In the genomic region with DNA sequence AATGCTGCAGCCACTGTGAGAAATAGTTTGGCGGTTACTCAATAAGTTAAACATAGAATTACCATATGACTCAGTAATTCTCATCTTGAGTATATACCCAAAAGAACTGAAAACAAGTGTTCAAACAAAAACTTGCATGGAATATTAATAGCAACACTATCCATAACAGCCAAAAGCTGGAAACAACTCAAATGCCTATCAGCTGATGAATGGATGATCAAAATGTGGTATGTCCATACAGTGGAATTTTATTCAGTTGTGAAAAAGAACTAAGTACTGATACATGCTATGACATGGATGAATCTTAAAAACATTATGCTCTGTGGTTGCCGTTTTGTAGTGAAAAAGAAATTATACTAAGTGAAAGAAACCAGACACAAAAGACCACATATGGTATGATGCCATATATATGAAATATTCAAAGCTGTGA, we compare ENCODE assay signal across 14 cellular contexts.
DNase-seq lines count a peak whose midpoint lies in the region; ATAC-seq and TF ChIP-seq lines count a peak whose summit lies in the region.
"Had no signal": no experiment of that assay in that cellular context is flagged by ENCODE, and none has a peak within 500 bp of the region (broad histone marks: within the 10 kb centered on the region; RNA-seq: fewer than 3 reads in every experiment).

No MANE protein-coding gene starts in this region.

- H3K9me3 Mint-ChIP-seq in activated T-helper 1 cell treated with anti-CD3 and anti-CD28 coated beads, Interleukin-12 subunit alpha, Interleukin-12 subunit beta, Interleukin-2, Interleukin-4 antibody, amounts not matched to agents 30 ng/mL and 10 ng/mL and 1 ng/mL, durations not matched to agents 14 hours and 24 hours and 36 hours, result peaks cover 9% of the 10 kb centered on the region

- no peaks in the 10 kb centered on the region for H3K27me3 Mint-ChIP-seq in activated T-helper 1 cell treated with anti-CD3 and anti-CD28 coated beads, Interleukin-12 subunit alpha, Interleukin-12 subunit beta, Interleukin-2, Interleukin-4 antibody, amounts not matched to agents 30 ng/mL and 10 ng/mL and 1 ng/mL, durations not matched to agents 14 hours and 24 hours and 36 hours (ENCODE audit: insufficient read depth)

- no peak for TF ChIP-seq CTCF in thyroid gland (IDR thresholded peaks at IDR 0.05)

- no peak overlapping the region for H3K4me2 ChIP-seq in Karpas-422 (ENCODE audit: low read depth, low read length, poor library complexity, severe bottlenecking)

- no peak for TF ChIP-seq POLR2A in thyroid gland (IDR thresholded peaks at IDR 0.05)

- ATAC-seq in GM18520 (IDR thresholded peaks at IDR 0.05; ENCODE audit: unreplicated experiment) (peak; percentile 74), GM21367 (IDR thresholded peaks at IDR 0.05; ENCODE audit: unreplicated experiment) (peak; percentile 61), HG03095 (IDR thresholded peaks at IDR 0.05; ENCODE audit: unreplicated experiment) (peak; percentile 81)

- peak overlapping the region; percentile 55 for H3K27ac Mint-ChIP-seq in activated T-helper 1 cell treated with anti-CD3 and anti-CD28 coated beads, Interleukin-12 subunit alpha, Interleukin-12 subunit beta, Interleukin-2, Interleukin-4 antibody, amounts not matched to agents 30 ng/mL and 10 ng/mL and 1 ng/mL, durations not matched to agents 14 hours and 24 hours and 36 hours

- 85 to 92% methylated on average over 2 of the region's 2 CpGs for WGBS in thyroid gland, 2 donors

- no peak overlapping the region for H3K9ac ChIP-seq in Karpas-422 (ENCODE audit: low read length)

- H3K4me1 ChIP-seq in Karpas-422 (ENCODE audit: low read length), result no peaks in the 10 kb centered on the region
- H3K4me1 ChIP-seq in thyroid gland, result peaks cover 0 to 12% of the 10 kb centered on the region in 2 donors

- H3K27me3 ChIP-seq in Karpas-422 (ENCODE audit: low read length) (no peaks in the 10 kb centered on the region), thyroid gland (no peaks in the 10 kb centered on the region)

- no peaks in the 10 kb centered on the region for H3K79me2 ChIP-seq in Karpas-422 (ENCODE audit: low read length)

- H3K36me3 ChIP-seq in Karpas-422 (ENCODE audit: insufficient read depth, low read length) (no peaks in the 10 kb centered on the region), thyroid gland (no peaks in the 10 kb centered on the region)
- H3K36me3 ChIP-seq: thoracic aorta, WERI-Rb-1 had no signal

- H3K36me3 Mint-ChIP-seq in activated T-helper 1 cell treated with anti-CD3 and anti-CD28 coated beads, Interleukin-12 subunit alpha, Interleukin-12 subunit beta, Interleukin-2, Interleukin-4 antibody, amounts not matched to agents 30 ng/mL and 10 ng/mL and 1 ng/mL, durations not matched to agents 14 hours and 24 hours and 36 hours (ENCODE audit: low read depth), result peaks cover 14% of the 10 kb centered on the region

- H2AFZ ChIP-seq in Karpas-422 (ENCODE audit: low read length), result no peak overlapping the region

- intact Hi-C loops in activated T-helper 1 cell treated with anti-CD3 and anti-CD28 coated beads, Interleukin-12 subunit alpha, Interleukin-12 subunit beta, Interleukin-2, Interleukin-4 antibody, amounts not matched to agents 30 ng/mL and 10 ng/mL and 1 ng/mL, durations not matched to agents 14 hours and 24 hours and 36 hours (cut with micrococcal nuclease), result loop anchor here (1.0 to 10.0 kb wide), 6 partner anchors 10 to 1650 kb away; partner anchors contain the start of gene HYCC1
- intact Hi-C loops in thyroid gland (cut with DNase I), result no loop called here

- H3K4me3 ChIP-seq in Karpas-422 (ENCODE audit: low read length) (no peak overlapping the region), thyroid gland (replicated peaks in 1 of 3) (no peak overlapping the region)
- H3K4me3 ChIP-seq: thoracic aorta had no signal

- DNase-seq in activated T-helper 1 cell treated with anti-CD3 and anti-CD28 coated beads, Interleukin-12 subunit alpha, Interleukin-12 subunit beta, Interleukin-2, Interleukin-4 antibody, amounts not matched to agents 30 ng/mL and 10 ng/mL and 1 ng/mL, durations not matched to agents 14 hours and 24 hours and 36 hours (ENCODE audit: low spot score), result no peak
- DNase-seq in Karpas-422, result no peak
- DNase-seq in thyroid gland, result no peak
- DNase-seq in SW480 (ENCODE audit: low spot score), result no peak
- DNase-seq: DMS 273 treated with DMSO at 0.1 percent for 48 hours; GOT3; NCI-H1048; OCI-M1; stimulated activated CD4-positive, alpha-beta T cell treated with anti-CD3 and anti-CD28 coated beads, Interleukin-1b, Interleukin-23, amount 100 ng/mL, for 48 hours; WERI-Rb-1 had no signal

- H3K4me1 Mint-ChIP-seq in activated T-helper 1 cell treated with anti-CD3 and anti-CD28 coated beads, Interleukin-12 subunit alpha, Interleukin-12 subunit beta, Interleukin-2, Interleukin-4 antibody, amounts not matched to agents 30 ng/mL and 10 ng/mL and 1 ng/mL, durations not matched to agents 14 hours and 24 hours and 36 hours (ENCODE audit: low read depth), result peaks cover 70% of the 10 kb centered on the region

- H4K20me1 ChIP-seq in Karpas-422 (ENCODE audit: insufficient read depth, low read depth, low read length), result no peaks in the 10 kb centered on the region

- no peak overlapping the region for H3K27ac ChIP-seq in Karpas-422 (ENCODE audit: low read length)
- no peak overlapping the region for H3K27ac ChIP-seq in thyroid gland
- H3K27ac ChIP-seq: thoracic aorta, WERI-Rb-1 had no signal

- no peaks in the 10 kb centered on the region for H3K9me2 ChIP-seq in Karpas-422 (replicated peaks; ENCODE audit: insufficient read depth, low read length)

- no peaks in the 10 kb centered on the region for H3K9me3 ChIP-seq in Karpas-422 (ENCODE audit: low read length)
- no peaks in the 10 kb centered on the region for H3K9me3 ChIP-seq in thyroid gland
- H3K9me3 ChIP-seq: thoracic aorta had no signal

- H3K4me3 Mint-ChIP-seq in activated T-helper 1 cell treated with anti-CD3 and anti-CD28 coated beads, Interleukin-12 subunit alpha, Interleukin-12 subunit beta, Interleukin-2, Interleukin-4 antibody, amounts not matched to agents 30 ng/mL and 10 ng/mL and 1 ng/mL, durations not matched to agents 14 hours and 24 hours and 36 hours, result peak overlapping the region; percentile 12
